9 cellular contexts compared by ENCODE assay signal in genomic region chr17:28553000-28553505, GRCh38. TPM values are rescaled to one million over a fixed set of nuclear protein-coding genes. Genes with fewer than 3 reads are reported as not detected.
DNase-seq lines count a peak whose midpoint lies in the region; ATAC-seq and TF ChIP-seq lines count a peak whose summit lies in the region.
"Had no signal": no experiment of that assay in that cellular context is flagged by ENCODE, and none has a peak within 500 bp of the region (broad histone marks: within the 10 kb centered on the region; RNA-seq: fewer than 3 reads in every experiment).

No MANE protein-coding gene starts in this region.

- WGBS in SK-N-SH (ENCODE audit: low lambda C conversion rate), result 96% methylated on average over 5 of the region's 5 CpGs
- 85% methylated on average over 5 of the region's 5 CpGs for WGBS in hepatocyte (ENCODE audit: low lambda C conversion rate, missing lambda C conversion rate)
- WGBS in smooth muscle cell (ENCODE audit: low lambda C conversion rate), result 85% methylated on average over 5 of the region's 5 CpGs

- TF ChIP-seq CTCF in SK-N-SH (IDR thresholded peaks at IDR 0.05) (no peak), WERI-Rb-1 (IDR thresholded peaks at IDR 0.05; ENCODE audit: low read depth, low read length) (no peak), hepatocyte (IDR thresholded peaks at IDR 0.05; ENCODE audit: poor library complexity) (no peak), smooth muscle cell (IDR thresholded peaks at IDR 0.05; ENCODE audit: borderline replicate concordance, insufficient read depth, poor library complexity, severe bottlenecking) (no peak), colonic mucosa (IDR thresholded peaks at IDR 0.05) (no peak)

- H3K36me3 ChIP-seq in SK-N-SH (replicated peaks in 1 of 2; ENCODE audit: control insufficient read depth in 1 of 2, insufficient read depth in 2 of 2, low read length in 1 of 2) (peaks cover 13 to 28% of the 10 kb centered on the region in 2 experiments), WERI-Rb-1 (peaks cover 38% of the 10 kb centered on the region), hepatocyte (replicated peaks; ENCODE audit: insufficient read depth, low read depth) (no peaks in the 10 kb centered on the region), smooth muscle cell (ENCODE audit: low read depth) (no peaks in the 10 kb centered on the region), colonic mucosa (no peaks in the 10 kb centered on the region)

- TF ChIP-seq EP300 in SK-N-SH (IDR thresholded peaks at IDR 0.05; ENCODE audit: borderline replicate concordance in 1 of 2, low read depth in 1 of 2, low read length in 1 of 2), result no peak

- H3K9me2 ChIP-seq in SK-N-SH, result no peaks in the 10 kb centered on the region
- H3K9me2 ChIP-seq in hepatocyte (replicated peaks; ENCODE audit: insufficient read depth), result no peaks in the 10 kb centered on the region

- peaks cover 16% of the 10 kb centered on the region for H3K79me2 ChIP-seq in SK-N-SH (ENCODE audit: insufficient read depth)
- peaks cover 22% of the 10 kb centered on the region for H3K79me2 ChIP-seq in hepatocyte
- H3K79me2 ChIP-seq in smooth muscle cell (ENCODE audit: low read depth), result peaks cover 9% of the 10 kb centered on the region

- no peak for TF ChIP-seq RAD21 in SK-N-SH (IDR thresholded peaks at IDR 0.05; ENCODE audit: low read length)

- H3K9ac ChIP-seq in SK-N-SH (no peak overlapping the region), smooth muscle cell (ENCODE audit: low read depth) (no peak overlapping the region), colonic mucosa (ENCODE audit: low read depth in 2 of 2, low read length in 2 of 2) (no peak overlapping the region)

- H3K4me1 ChIP-seq in SK-N-SH (ENCODE audit: control insufficient read depth in 1 of 2, insufficient read depth in 2 of 2, low read depth in 1 of 2, low read length in 1 of 2) (peaks cover 3 to 33% of the 10 kb centered on the region in 2 experiments; a peak in 2 of 4 replicates), hepatocyte (ENCODE audit: insufficient read depth) (peaks cover 23% of the 10 kb centered on the region), smooth muscle cell (ENCODE audit: low read depth) (peaks cover 18% of the 10 kb centered on the region), colonic mucosa (no peaks in the 10 kb centered on the region)

- intact Hi-C loops in colonic mucosa (cut with DNase I), result no loop called here

- H3K27me3 ChIP-seq in SK-N-SH (ENCODE audit: insufficient read depth), result no peaks in the 10 kb centered on the region
- no peaks in the 10 kb centered on the region for H3K27me3 ChIP-seq in WERI-Rb-1 (ENCODE audit: insufficient read depth, low read depth, severe bottlenecking)
- H3K27me3 ChIP-seq in hepatocyte, result no peaks in the 10 kb centered on the region
- no peaks in the 10 kb centered on the region for H3K27me3 ChIP-seq in smooth muscle cell (ENCODE audit: low read depth)
- no peaks in the 10 kb centered on the region for H3K27me3 ChIP-seq in colonic mucosa

- H4K20me1 ChIP-seq in SK-N-SH (ENCODE audit: insufficient read depth), result peaks cover 15% of the 10 kb centered on the region
- peaks cover 10% of the 10 kb centered on the region for H4K20me1 ChIP-seq in hepatocyte (ENCODE audit: insufficient read depth, poor library complexity, severe bottlenecking)
- peaks cover 38% of the 10 kb centered on the region for H4K20me1 ChIP-seq in smooth muscle cell (ENCODE audit: low read depth)

- ATAC-seq in SK-N-SH treated with all-trans-retinoic acid at 6 μM for 48 hours (no peak), GM18867 (IDR thresholded peaks at IDR 0.05; ENCODE audit: unreplicated experiment) (no peak)

- peak overlapping the region; percentile 89; the same call in 1 of the 2 replicates for H3K4me2 ChIP-seq in SK-N-SH
- peak overlapping the region; percentile 91 for H3K4me2 ChIP-seq in hepatocyte
- H3K4me2 ChIP-seq in smooth muscle cell, result peak overlapping the region; percentile 96

- POLR2A ChIA-PET in SK-N-SH (lab: Yijun Ruan, JAX), result interaction anchor here (1.3 kb wide), 1 partner anchor 167 kb away, joined by 4 read pairs; the partner anchor contains the start of gene RPL23A

- H3K4me3 ChIP-seq in SK-N-SH (ENCODE audit: low read depth in 2 of 2, low read length in 1 of 2), result 0 out of 4 replicates have a peak overlapping the region, but pooled peaks of 1 of the 2 experiments have one; percentile 90
- no peak overlapping the region for H3K4me3 ChIP-seq in WERI-Rb-1 (ENCODE audit: low read depth, low read length)
- H3K4me3 ChIP-seq in hepatocyte, result no peak overlapping the region
- peak overlapping the region; percentile 94 for H3K4me3 ChIP-seq in smooth muscle cell
- H3K4me3 ChIP-seq in colonic mucosa, result no peak overlapping the region

- H3F3A ChIP-seq in SK-N-SH (replicated peaks; ENCODE audit: insufficient read depth) (peaks cover 5% of the 10 kb centered on the region), smooth muscle cell (ENCODE audit: low read depth) (no peaks in the 10 kb centered on the region)

- H3K27ac ChIP-seq in SK-N-SH (ENCODE audit: low read depth in 2 of 2, low read length in 1 of 2) (peak overlapping the region in 1 of 2 experiments; percentile 38; a peak in 2 of 4 replicates), WERI-Rb-1 (peak overlapping the region; percentile 50), hepatocyte (peak overlapping the region; percentile 91), smooth muscle cell (ENCODE audit: low read depth) (no peak overlapping the region), colonic mucosa (no peak overlapping the region)

- CTCF ChIA-PET in SK-N-SH (lab: Yijun Ruan, JAX), result interaction anchor here (0.8 to 1.4 kb wide), 3 partner anchors 12 to 72 kb away, joined by 4 to 5 read pairs (median 4); no protein-coding TSS in a partner anchor

- DNase-seq in SK-N-SH (no peak), WERI-Rb-1 (no peak), hepatocyte (ENCODE audit: low spot score) (no peak), smooth muscle cell (lab: John Stamatoyannopoulos, UW; ENCODE audit: unreplicated experiment) (no peak), colonic mucosa (no peak)
- DNase-seq in stimulated activated CD4-positive, alpha-beta T cell treated with anti-CD3 and anti-CD28 coated beads, Interleukin-12 subunit alpha, Interleukin-12 subunit beta, amount 100 ng/mL, for 4 hours, result no peak

- peak overlapping the region; percentile 87; the same call in 1 of the 2 replicates for H2AFZ ChIP-seq in SK-N-SH (ENCODE audit: low read depth)
- H2AFZ ChIP-seq in hepatocyte, result peak overlapping the region; percentile 29
- peak overlapping the region; percentile 26 for H2AFZ ChIP-seq in smooth muscle cell (ENCODE audit: low read depth)

- no peaks in the 10 kb centered on the region for H3K9me3 ChIP-seq in SK-N-SH
- no peaks in the 10 kb centered on the region for H3K9me3 ChIP-seq in WERI-Rb-1 (ENCODE audit: severe bottlenecking)
- no peaks in the 10 kb centered on the region for H3K9me3 ChIP-seq in hepatocyte (ENCODE audit: low read depth)
- H3K9me3 ChIP-seq in smooth muscle cell (replicated peaks; ENCODE audit: low read depth), result no peaks in the 10 kb centered on the region
- H3K9me3 ChIP-seq in colonic mucosa, result no peaks in the 10 kb centered on the region

TF ChIP-seq in SK-N-SH, 30 proteins besides CTCF, POLR2A, EP300 and RAD21 (continues in another document):
- TF ChIP-seq MEF2A (IDR thresholded peaks at IDR 0.05; ENCODE audit: borderline replicate concordance, low read depth), result no peak

TF ChIP-seq in SK-N-SH treated with all-trans-retinoic acid at 6 μM for 48 hours, 23 proteins besides CTCF, POLR2A, EP300 and RAD21:
- no peak for TF ChIP-seq ISL1 (CRISPR knock-in tag; IDR thresholded peaks at IDR 0.05)
- no peak for TF ChIP-seq ZNF70 (CRISPR knock-in tag; IDR thresholded peaks at IDR 0.05)
- TF ChIP-seq ZNF8 (CRISPR knock-in tag; IDR thresholded peaks at IDR 0.05), result no peak
- no peak for TF ChIP-seq ZFP3 (CRISPR knock-in tag; IDR thresholded peaks at IDR 0.05)

RNA-seq across cellular contexts. Expression of gene UNC119, which starts 0.6 kb away (rescaled TPM):
- polyA plus RNA-seq in SK-N-SH (2012; rRNA removed) (89.9 and 106 TPM in 2 replicates), hepatocyte (85.5 and 87.6 TPM in 2 replicates), smooth muscle cell (35.9 and 40.2 TPM in 2 replicates)
- 49.1 and 66.9 TPM in 2 replicates for polyA plus RNA-seq in SK-N-SH (2012; cell fraction: cytosol; rRNA removed)
- polyA plus RNA-seq in SK-N-SH (2012; cell fraction: nucleus; rRNA removed), result 187 and 203 TPM in 2 replicates
- total RNA-seq in hepatocyte (65.2 and 68.1 TPM in 2 replicates), smooth muscle cell (46.9 and 48.3 TPM in 2 replicates), colonic mucosa (10 to 100 TPM; 31.4 to 39.8 TPM)

RNA-seq across cellular contexts. Expression of gene PIGS, which starts 18.3 kb away (rescaled TPM):
- 54.9 and 78.5 TPM in 2 replicates for polyA plus RNA-seq in SK-N-SH (2012; rRNA removed)
- polyA plus RNA-seq in SK-N-SH (2012; cell fraction: cytosol; rRNA removed), result 46.0 and 65.3 TPM in 2 replicates
- 60.3 and 73.0 TPM in 2 replicates for polyA plus RNA-seq in SK-N-SH (2012; cell fraction: nucleus; rRNA removed)
- 39.5 and 59.1 TPM in 2 replicates for total RNA-seq in hepatocyte
- polyA plus RNA-seq in hepatocyte, result 65.4 and 78.2 TPM in 2 replicates
- 27.4 and 61.3 TPM in 2 replicates for total RNA-seq in smooth muscle cell
- 69.2 and 75.4 TPM in 2 replicates for polyA plus RNA-seq in smooth muscle cell
- total RNA-seq in colonic mucosa, result 10 to 100 TPM; 71.9 to 82.7 TPM

RNA-seq across cellular contexts. Expression of gene ALDOC, which starts 23.6 kb away (rescaled TPM):
- polyA plus RNA-seq in SK-N-SH (2012; rRNA removed) (10.1 and 10.3 TPM in 2 replicates), hepatocyte (14.9 and 16.2 TPM in 2 replicates), smooth muscle cell (61.7 and 71.5 TPM in 2 replicates)
- 5.8 and 9.9 TPM in 2 replicates for polyA plus RNA-seq in SK-N-SH (2012; cell fraction: cytosol; rRNA removed)
- polyA plus RNA-seq in SK-N-SH (2012; cell fraction: nucleus; rRNA removed), result 7.8 and 9.9 TPM in 2 replicates
- total RNA-seq in hepatocyte (31.8 and 34.5 TPM in 2 replicates), smooth muscle cell (72.6 and 106 TPM in 2 replicates), colonic mucosa (100 to 1,000 TPM in 1 of 2 donors, 10 to 100 TPM in 1; 14.4 to 111 TPM)

RNA-seq across cellular contexts. Expression of gene SPAG5, which starts 45.8 kb away (rescaled TPM):
- polyA plus RNA-seq in SK-N-SH (2012; rRNA removed), result 36.5 and 42.3 TPM in 2 replicates
- 28.0 and 31.0 TPM in 2 replicates for polyA plus RNA-seq in SK-N-SH (2012; cell fraction: cytosol; rRNA removed)
- 100 and 104 TPM in 2 replicates for polyA plus RNA-seq in SK-N-SH (2012; cell fraction: nucleus; rRNA removed)
- total RNA-seq in hepatocyte, result 13.9 and 16.3 TPM in 2 replicates
- polyA plus RNA-seq in hepatocyte, result 17.9 and 19.2 TPM in 2 replicates
- 13.9 and 21.3 TPM in 2 replicates for total RNA-seq in smooth muscle cell
- 19.8 and 23.7 TPM in 2 replicates for polyA plus RNA-seq in smooth muscle cell
- total RNA-seq in colonic mucosa, result 10 to 100 TPM; 25.6 to 81.8 TPM

RNA-seq across cellular contexts. Expression of gene FOXN1, which starts 46.9 kb away (rescaled TPM):
- not detected in 2 replicates for polyA plus RNA-seq in SK-N-SH (2012; rRNA removed)
- polyA plus RNA-seq in SK-N-SH (2012; cell fraction: cytosol; rRNA removed), result not detected in 2 replicates
- not detected in 2 replicates for polyA plus RNA-seq in SK-N-SH (2012; cell fraction: nucleus; rRNA removed)
- not detected in 2 replicates for total RNA-seq in hepatocyte
- polyA plus RNA-seq in hepatocyte, result 0.87 TPM in 1 of 2 replicates, not detected in the other
- 0.36 TPM in 1 of 2 replicates, not detected in the other for total RNA-seq in smooth muscle cell
- not detected in 2 replicates for polyA plus RNA-seq in smooth muscle cell
- total RNA-seq in colonic mucosa, result under 1 TPM in 1 of 2 donors, not detected in 1; 0.32 TPM
- total RNA-seq: A673 had no signal

Comparison
In these comparisons a context has a peak if more than half of its experiments do, and no peak if none do; other contexts are left out.
1. H2AFZ ChIP-seq: peak in every context shown above with its lines; median percentile 87 in SK-N-SH; 29 in hepatocyte; 26 in smooth muscle cell.
2. H3K27ac ChIP-seq: peak in WERI-Rb-1 (single experiment) and hepatocyte (single experiment); none in smooth muscle cell (single experiment) and colonic mucosa (single experiment).
3. Peak in every context shown above with its lines, with median percentiles within 50 percentile points of each other: H3K4me2 ChIP-seq.